1 cellular context compared by ENCODE assay signal in the genomic region with DNA sequence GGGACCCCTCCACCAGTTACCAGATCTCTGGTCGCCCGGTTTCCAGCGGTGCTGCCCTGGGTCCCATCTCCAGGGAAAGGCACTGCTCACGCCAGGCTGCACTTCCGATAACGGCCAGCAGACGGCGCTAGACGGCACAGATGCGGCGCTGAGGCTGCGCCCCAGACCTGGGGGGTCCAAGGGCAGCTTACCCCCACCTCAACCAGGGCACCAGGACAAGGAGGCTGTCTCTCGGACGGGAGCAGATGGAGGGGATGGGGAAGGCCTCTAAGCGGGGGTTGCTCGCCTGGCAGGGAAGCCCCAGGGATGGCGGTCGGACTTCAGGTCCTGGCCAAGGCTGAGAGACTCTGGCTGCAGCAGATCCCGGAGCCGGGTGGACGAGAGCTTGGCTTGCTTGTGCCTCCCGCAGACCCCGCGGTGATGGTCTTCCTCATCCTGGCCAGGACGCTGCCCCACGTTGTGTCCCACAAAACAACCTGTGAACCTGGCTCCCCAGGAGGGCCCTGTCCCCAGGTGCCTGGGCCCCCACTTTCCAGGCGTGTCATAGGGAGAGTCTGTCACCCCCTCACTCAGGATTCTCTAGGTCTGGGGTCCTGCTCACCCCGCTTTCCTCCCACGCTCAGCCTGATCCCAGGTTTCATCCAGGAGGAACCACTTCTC.
TF ChIP-seq lines count a peak whose summit lies in the region.

No MANE protein-coding gene starts in this region.

TF ChIP-seq in HepG2, 621 proteins besides CTCF, POLR2A, EP300 and RAD21:
- TF ChIP-seq LRRFIP1 (CRISPR knock-in tag; conservative IDR thresholded peaks at IDR 0.05), result no peak
- no peak for TF ChIP-seq ZNF264 (CRISPR knock-in tag; IDR thresholded peaks at IDR 0.05)
- TF ChIP-seq RNF2 (conservative IDR thresholded peaks at IDR 0.05; ENCODE audit: low read depth), result no peak
- no peak for TF ChIP-seq HOXA9 (CRISPR knock-in tag; IDR thresholded peaks at IDR 0.05; ENCODE audit: borderline replicate concordance)
- no peak for TF ChIP-seq JARID2 (CRISPR knock-in tag; IDR thresholded peaks at IDR 0.05; ENCODE audit: insufficient replicate concordance)
- TF ChIP-seq, protein P1, sequence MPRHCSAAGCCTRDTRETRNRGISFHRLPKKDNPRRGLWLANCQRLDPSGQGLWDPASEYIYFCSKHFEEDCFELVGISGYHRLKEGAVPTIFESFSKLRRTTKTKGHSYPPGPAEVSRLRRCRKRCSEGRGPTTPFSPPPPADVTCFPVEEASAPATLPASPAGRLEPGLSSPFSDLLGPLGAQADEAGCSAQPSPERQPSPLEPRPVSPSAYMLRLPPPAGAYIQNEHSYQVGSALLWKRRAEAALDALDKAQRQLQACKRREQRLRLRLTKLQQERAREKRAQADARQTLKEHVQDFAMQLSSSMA (CRISPR knock-in tag; IDR thresholded peaks at IDR 0.05), result no peak
- TF ChIP-seq SIX4 (CRISPR knock-in tag; IDR thresholded peaks at IDR 0.05), result no peak
- TF ChIP-seq, protein P2, sequence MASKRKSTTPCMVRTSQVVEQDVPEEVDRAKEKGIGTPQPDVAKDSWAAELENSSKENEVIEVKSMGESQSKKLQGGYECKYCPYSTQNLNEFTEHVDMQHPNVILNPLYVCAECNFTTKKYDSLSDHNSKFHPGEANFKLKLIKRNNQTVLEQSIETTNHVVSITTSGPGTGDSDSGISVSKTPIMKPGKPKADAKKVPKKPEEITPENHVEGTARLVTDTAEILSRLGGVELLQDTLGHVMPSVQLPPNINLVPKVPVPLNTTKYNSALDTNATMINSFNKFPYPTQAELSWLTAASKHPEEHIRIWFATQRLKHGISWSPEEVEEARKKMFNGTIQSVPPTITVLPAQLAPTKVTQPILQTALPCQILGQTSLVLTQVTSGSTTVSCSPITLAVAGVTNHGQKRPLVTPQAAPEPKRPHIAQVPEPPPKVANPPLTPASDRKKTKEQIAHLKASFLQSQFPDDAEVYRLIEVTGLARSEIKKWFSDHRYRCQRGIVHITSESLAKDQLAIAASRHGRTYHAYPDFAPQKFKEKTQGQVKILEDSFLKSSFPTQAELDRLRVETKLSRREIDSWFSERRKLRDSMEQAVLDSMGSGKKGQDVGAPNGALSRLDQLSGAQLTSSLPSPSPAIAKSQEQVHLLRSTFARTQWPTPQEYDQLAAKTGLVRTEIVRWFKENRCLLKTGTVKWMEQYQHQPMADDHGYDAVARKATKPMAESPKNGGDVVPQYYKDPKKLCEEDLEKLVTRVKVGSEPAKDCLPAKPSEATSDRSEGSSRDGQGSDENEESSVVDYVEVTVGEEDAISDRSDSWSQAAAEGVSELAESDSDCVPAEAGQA (IDR thresholded peaks at IDR 0.05; ENCODE audit: low read depth), result no peak
- TF ChIP-seq, protein P2 (CRISPR knock-in tag; IDR thresholded peaks at IDR 0.05; ENCODE audit: borderline replicate concordance), result no peak
- no peak for TF ChIP-seq ZNF574 (CRISPR knock-in tag; IDR thresholded peaks at IDR 0.05)
- TF ChIP-seq ZNF841 (CRISPR knock-in tag; IDR thresholded peaks at IDR 0.05; ENCODE audit: borderline replicate concordance), result no peak
- TF ChIP-seq SALL2 (CRISPR knock-in tag; IDR thresholded peaks at IDR 0.05), result no peak
- no peak for TF ChIP-seq ZFP62 (CRISPR knock-in tag; IDR thresholded peaks at IDR 0.05)
- TF ChIP-seq NONO (IDR thresholded peaks at IDR 0.05), result no peak
- TF ChIP-seq NONO (CRISPR knock-in tag; conservative IDR thresholded peaks at IDR 0.05), result no peak
- TF ChIP-seq ZKSCAN1 (IDR thresholded peaks at IDR 0.05; ENCODE audit: low read length), result no peak
- no peak for TF ChIP-seq ATRX (CRISPR knock-in tag; IDR thresholded peaks at IDR 0.05; ENCODE audit: borderline replicate concordance)
- TF ChIP-seq POLR2G (IDR thresholded peaks at IDR 0.05; ENCODE audit: low read depth, low read length), result no peak
- no peak for TF ChIP-seq KLF6 (CRISPR knock-in tag; IDR thresholded peaks at IDR 0.05)
- TF ChIP-seq, protein P3, sequence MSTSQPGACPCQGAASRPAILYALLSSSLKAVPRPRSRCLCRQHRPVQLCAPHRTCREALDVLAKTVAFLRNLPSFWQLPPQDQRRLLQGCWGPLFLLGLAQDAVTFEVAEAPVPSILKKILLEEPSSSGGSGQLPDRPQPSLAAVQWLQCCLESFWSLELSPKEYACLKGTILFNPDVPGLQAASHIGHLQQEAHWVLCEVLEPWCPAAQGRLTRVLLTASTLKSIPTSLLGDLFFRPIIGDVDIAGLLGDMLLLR (CRISPR knock-in tag; IDR thresholded peaks at IDR 0.05), result no peak
- TF ChIP-seq, protein P4, sequence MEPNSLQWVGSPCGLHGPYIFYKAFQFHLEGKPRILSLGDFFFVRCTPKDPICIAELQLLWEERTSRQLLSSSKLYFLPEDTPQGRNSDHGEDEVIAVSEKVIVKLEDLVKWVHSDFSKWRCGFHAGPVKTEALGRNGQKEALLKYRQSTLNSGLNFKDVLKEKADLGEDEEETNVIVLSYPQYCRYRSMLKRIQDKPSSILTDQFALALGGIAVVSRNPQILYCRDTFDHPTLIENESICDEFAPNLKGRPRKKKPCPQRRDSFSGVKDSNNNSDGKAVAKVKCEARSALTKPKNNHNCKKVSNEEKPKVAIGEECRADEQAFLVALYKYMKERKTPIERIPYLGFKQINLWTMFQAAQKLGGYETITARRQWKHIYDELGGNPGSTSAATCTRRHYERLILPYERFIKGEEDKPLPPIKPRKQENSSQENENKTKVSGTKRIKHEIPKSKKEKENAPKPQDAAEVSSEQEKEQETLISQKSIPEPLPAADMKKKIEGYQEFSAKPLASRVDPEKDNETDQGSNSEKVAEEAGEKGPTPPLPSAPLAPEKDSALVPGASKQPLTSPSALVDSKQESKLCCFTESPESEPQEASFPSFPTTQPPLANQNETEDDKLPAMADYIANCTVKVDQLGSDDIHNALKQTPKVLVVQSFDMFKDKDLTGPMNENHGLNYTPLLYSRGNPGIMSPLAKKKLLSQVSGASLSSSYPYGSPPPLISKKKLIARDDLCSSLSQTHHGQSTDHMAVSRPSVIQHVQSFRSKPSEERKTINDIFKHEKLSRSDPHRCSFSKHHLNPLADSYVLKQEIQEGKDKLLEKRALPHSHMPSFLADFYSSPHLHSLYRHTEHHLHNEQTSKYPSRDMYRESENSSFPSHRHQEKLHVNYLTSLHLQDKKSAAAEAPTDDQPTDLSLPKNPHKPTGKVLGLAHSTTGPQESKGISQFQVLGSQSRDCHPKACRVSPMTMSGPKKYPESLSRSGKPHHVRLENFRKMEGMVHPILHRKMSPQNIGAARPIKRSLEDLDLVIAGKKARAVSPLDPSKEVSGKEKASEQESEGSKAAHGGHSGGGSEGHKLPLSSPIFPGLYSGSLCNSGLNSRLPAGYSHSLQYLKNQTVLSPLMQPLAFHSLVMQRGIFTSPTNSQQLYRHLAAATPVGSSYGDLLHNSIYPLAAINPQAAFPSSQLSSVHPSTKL (CRISPR knock-in tag; IDR thresholded peaks at IDR 0.05), result no peak
- TF ChIP-seq TOE1 (CRISPR knock-in tag; IDR thresholded peaks at IDR 0.05), result no peak
